Comparison of ENCODE assay signal across 11 cellular contexts in genomic region chr1:118979754-118980270, GRCh38. TPM values are rescaled to one million over a fixed set of nuclear protein-coding genes. Genes with fewer than 3 reads are reported as not detected.
DNase-seq lines count a peak whose midpoint lies in the region; ATAC-seq, FAIRE-seq and TF ChIP-seq lines count a peak whose summit lies in the region.
"Had no signal": no experiment of that assay in that cellular context is flagged by ENCODE, and none has a peak within 500 bp of the region (broad histone marks: within the 10 kb centered on the region; RNA-seq: fewer than 3 reads in every experiment).

No MANE protein-coding gene starts in this region.

- no peak for FAIRE-seq in GM19239 (lab: Jason Lieb, UNC)

- H3K79me1 ChIP-seq in mesenchymal stem cell (replicated peaks; ENCODE audit: low read length, poor library complexity, severe bottlenecking) = peaks cover 2% of the 10 kb centered on the region

- no peak overlapping the region for H2BK5ac ChIP-seq in mesenchymal stem cell (ENCODE audit: low read depth, low read length, poor library complexity, severe bottlenecking)

- intact Hi-C loops in Right ventricle myocardium superior (cut with DNase I) = no loop called here

- no peak overlapping the region for H3K14ac ChIP-seq in mesenchymal stem cell (ENCODE audit: low read length in 2 of 2)

- no peak for TF ChIP-seq EP300 in tibial nerve (IDR thresholded peaks at IDR 0.05)

- H2AFZ ChIP-seq in mesenchymal stem cell (ENCODE audit: low read depth, low read length) = no peak overlapping the region

- ATAC-seq in Right ventricle myocardium superior (ENCODE audit: poor library complexity) = no peak
- ATAC-seq in GM21381 (IDR thresholded peaks at IDR 0.05; ENCODE audit: unreplicated experiment) = no peak

- no peak overlapping the region for H3K23ac ChIP-seq in mesenchymal stem cell (ENCODE audit: low read length in 2 of 2)

- no peak for TF ChIP-seq POLR2A in tibial nerve (IDR thresholded peaks at IDR 0.05)

- peak overlapping the region; percentile 73 for H2AK5ac ChIP-seq in mesenchymal stem cell (ENCODE audit: low read length, severe bottlenecking)

- H3K36me3 ChIP-seq in cardiac muscle cell (no peaks in the 10 kb centered on the region), mesenchymal stem cell (ENCODE audit: control insufficient read depth in 1 of 2, insufficient read depth in 2 of 2, low read depth in 1 of 2, low read length in 2 of 2) (peaks cover 0 to 20% of the 10 kb centered on the region in 2 experiments), tibial nerve (no peaks in the 10 kb centered on the region)

- H4K8ac ChIP-seq in mesenchymal stem cell (ENCODE audit: low read length) = no peak overlapping the region

- no peak overlapping the region for H2BK12ac ChIP-seq in mesenchymal stem cell (ENCODE audit: low read length in 2 of 2)

- DNase-seq in cardiac muscle cell (ENCODE audit: low read depth in 1 of 2, low spot score in 1 of 2) (peak in 1 of 2 donors; percentile 50), Right ventricle myocardium superior (no peak), choroid plexus epithelial cell (ENCODE audit: low read depth) (no peak), mesenchymal stem cell (no peak), tibial nerve (ENCODE audit: low spot score in 2 of 2) (no peak), GM19239 (ENCODE audit: insufficient read length, low spot score) (no peak), medulla oblongata (ENCODE audit: extremely low spot score) (no peak)
- DNase-seq: activated CD4-positive, alpha-beta memory T cell treated with anti-CD3 and anti-CD28 coated beads for 36 hours; NCI-H2081 treated with DMSO at 0.1 percent for 48 hours had no signal

- TF ChIP-seq CTCF in cardiac muscle cell (IDR thresholded peaks at IDR 0.05; ENCODE audit: low read depth, low read length) (no peak), choroid plexus epithelial cell (conservative IDR thresholded peaks at IDR 0.05; ENCODE audit: low read depth, low read length) (no peak), tibial nerve (IDR thresholded peaks at IDR 0.05) (no peak)

- no peak overlapping the region for H2BK15ac ChIP-seq in mesenchymal stem cell (ENCODE audit: low read depth, poor library complexity, severe bottlenecking)

- no peak overlapping the region for H2BK120ac ChIP-seq in mesenchymal stem cell (ENCODE audit: low read depth, low read length)

- no peak overlapping the region for H4K91ac ChIP-seq in mesenchymal stem cell (ENCODE audit: low read length)

- no peaks in the 10 kb centered on the region for H3K9me3 ChIP-seq in cardiac muscle cell (ENCODE audit: low read depth)
- no peaks in the 10 kb centered on the region for H3K9me3 ChIP-seq in mesenchymal stem cell (ENCODE audit: control insufficient read depth, low read length)
- no peaks in the 10 kb centered on the region for H3K9me3 ChIP-seq in tibial nerve

- H3K4me1 ChIP-seq in cardiac muscle cell (ENCODE audit: low read depth) (peaks cover 4% of the 10 kb centered on the region), mesenchymal stem cell (ENCODE audit: control insufficient read depth, insufficient read depth, low read depth, low read length) (peaks cover 11% of the 10 kb centered on the region), tibial nerve (peaks cover 0 to 60% (median 6%) of the 10 kb centered on the region in 4 donors)

- H3K4me3 ChIP-seq in cardiac muscle cell = peak overlapping the region; percentile 8
- peak overlapping the region; percentile 49 for H3K4me3 ChIP-seq in choroid plexus epithelial cell (ENCODE audit: low read depth, low read length)
- peak overlapping the region in 1 of 2 experiments; percentile 34 for H3K4me3 ChIP-seq in mesenchymal stem cell (ENCODE audit: insufficient read depth in 1 of 2, low read depth in 1 of 2, low read length in 2 of 2)
- peak overlapping the region; percentile 10 to 44 (median 14) for H3K4me3 ChIP-seq in tibial nerve

- H3K18ac ChIP-seq in mesenchymal stem cell (ENCODE audit: low read depth in 1 of 2, low read length in 2 of 2) = no peak overlapping the region

- H3K27ac ChIP-seq in cardiac muscle cell = no peak overlapping the region
- H3K27ac ChIP-seq in mesenchymal stem cell (ENCODE audit: low read length, poor library complexity, severe bottlenecking) = no peak overlapping the region
- peak overlapping the region in 3 of 4 donors; percentile 51 to 80 (median 72) for H3K27ac ChIP-seq in tibial nerve
- H3K27ac ChIP-seq: KMS-11 had no signal

- no peak overlapping the region for H3K4ac ChIP-seq in mesenchymal stem cell (ENCODE audit: low read depth in 1 of 2, low read length in 2 of 2)

- H3K27me3 ChIP-seq in cardiac muscle cell (peaks cover 100% of the 10 kb centered on the region), mesenchymal stem cell (ENCODE audit: control insufficient read depth in 1 of 2, insufficient read depth in 1 of 2, low read length in 2 of 2) (no peaks in the 10 kb centered on the region), tibial nerve (peaks cover 0 to 78% of the 10 kb centered on the region in 2 donors)

- peak overlapping the region; percentile 73 for H3K9ac ChIP-seq in mesenchymal stem cell (ENCODE audit: low read length)
- H3K9ac ChIP-seq: KMS-11 had no signal

- peak overlapping the region; percentile 57 for H3K4me2 ChIP-seq in mesenchymal stem cell (ENCODE audit: low read length, poor library complexity, severe bottlenecking)
- H3K4me2 ChIP-seq: KMS-11 had no signal

- 1% methylated on average over 50 of the region's 51 CpGs for WGBS in mesenchymal stem cell
- WGBS in tibial nerve, 2 donors = 6 to 17% methylated on average over 31 to 49 of the region's 51 CpGs

RNA-seq across cellular contexts. Expression of gene TBX15, which starts 8.3 kb away (rescaled TPM):
- not detected in 2 replicates for total RNA-seq in cardiac muscle cell
- not detected in 2 replicates for polyA plus RNA-seq in cardiac muscle cell
- total RNA-seq in Right ventricle myocardium superior = 0.43 TPM
- 0.15 TPM for polyA plus RNA-seq in mesenchymal stem cell (2013, experiment 1 of 2)
- polyA plus RNA-seq in mesenchymal stem cell (2013, experiment 2 of 2) = 0.15 TPM
- total RNA-seq in tibial nerve = 10 to 100 TPM; 38.7 to 57.0 (median 48.2) TPM
- total RNA-seq: activated CD4-positive, alpha-beta memory T cell treated with anti-CD3 and anti-CD28 coated beads for 36 hours had no signal

Comparison
In these comparisons a context has a peak if more than half of its experiments do, and no peak if none do; other contexts are left out.
1. H3K27ac ChIP-seq: peak in tibial nerve (3 of 4); none in cardiac muscle cell (single experiment) and mesenchymal stem cell (single experiment).
2. RNA of gene TBX15, which starts 8.3 kb away (total RNA-seq): 38.7 to 57.0 TPM in tibial nerve; 0.43 TPM in Right ventricle myocardium superior (single experiment) and not detected in cardiac muscle cell; every median in the first group is over 10 times any median in the second.